25 cellular contexts compared by ENCODE assay signal in genomic region chr4:32129967-32130366, GRCh38.
"Had no signal": no experiment of that assay in that cellular context is flagged by ENCODE, and none has a peak within 500 bp of the region (broad histone marks: within the 10 kb centered on the region; RNA-seq: fewer than 3 reads in every experiment).

No MANE protein-coding gene starts in this region.

- H3K27me3 ChIP-seq: colonic mucosa, dorsolateral prefrontal cortex, esophagus muscularis mucosa, esophagus squamous epithelium, foreskin keratinocyte, gastrocnemius medialis, gastroesophageal sphincter, heart left ventricle, heart right ventricle had no signal

- H3K4me1 ChIP-seq: colonic mucosa, esophagus muscularis mucosa, esophagus squamous epithelium, gastrocnemius medialis, gastroesophageal sphincter, heart left ventricle, heart right ventricle had no signal

- H3K27me3 Mint-ChIP-seq: dendritic cell treated with granulocyte-macrophage colony-stimulating factor and Interleukin-4, amounts not matched to agents 40 ng/mL and 50 ng/mL, for 4 days; effector memory CD8-positive, alpha-beta T cell had no signal

- H3K4me3 Mint-ChIP-seq: dendritic cell treated with granulocyte-macrophage colony-stimulating factor and Interleukin-4, amounts not matched to agents 40 ng/mL and 50 ng/mL, for 4 days; effector memory CD8-positive, alpha-beta T cell; endodermal cell had no signal

- H3K9me3 Mint-ChIP-seq: dendritic cell treated with granulocyte-macrophage colony-stimulating factor and Interleukin-4, amounts not matched to agents 40 ng/mL and 50 ng/mL, for 4 days had no signal

- H3K4me3 ChIP-seq: colonic mucosa, coronary artery, dorsolateral prefrontal cortex, esophagus muscularis mucosa, esophagus squamous epithelium, gastrocnemius medialis, gastroesophageal sphincter, heart left ventricle, heart right ventricle had no signal

- H3K9me3 ChIP-seq: colonic mucosa, esophagus squamous epithelium, gastrocnemius medialis, gastroesophageal sphincter, heart left ventricle had no signal

- DNase-seq: colonic mucosa; cortex of kidney; dermis blood vessel endothelial cell; dorsolateral prefrontal cortex; effector CD4-positive, alpha-beta T cell; effector CD8-positive, alpha-beta T cell; effector memory CD4-positive, alpha-beta T cell; effector memory CD8-positive, alpha-beta T cell; endodermal cell; erythroblast; esophagus squamous epithelium; foreskin fibroblast; foreskin keratinocyte; foreskin melanocyte; gastrocnemius medialis; glutamatergic neuron; head of caudate nucleus; heart left ventricle; heart right ventricle had no signal

- H3K27ac Mint-ChIP-seq: dendritic cell treated with granulocyte-macrophage colony-stimulating factor and Interleukin-4, amounts not matched to agents 40 ng/mL and 50 ng/mL, for 4 days; effector memory CD8-positive, alpha-beta T cell; endodermal cell had no signal

- H3K27ac ChIP-seq: colonic mucosa, coronary artery, dorsolateral prefrontal cortex, epithelial cell of prostate, esophagus muscularis mucosa, esophagus squamous epithelium, foreskin keratinocyte, gastrocnemius medialis, gastroesophageal sphincter, heart left ventricle, heart right ventricle had no signal

- H3K36me3 ChIP-seq: colonic mucosa, esophagus muscularis mucosa, esophagus squamous epithelium, gastrocnemius medialis, gastroesophageal sphincter, heart left ventricle, heart right ventricle had no signal

- ATAC-seq: effector memory CD8-positive, alpha-beta T cell; esophagus mucosa; foreskin keratinocyte; gastrocnemius medialis; gastroesophageal sphincter; heart left ventricle; heart right ventricle had no signal
